Comparison of ENCODE assay signal across 17 cellular contexts in the genomic region with DNA sequence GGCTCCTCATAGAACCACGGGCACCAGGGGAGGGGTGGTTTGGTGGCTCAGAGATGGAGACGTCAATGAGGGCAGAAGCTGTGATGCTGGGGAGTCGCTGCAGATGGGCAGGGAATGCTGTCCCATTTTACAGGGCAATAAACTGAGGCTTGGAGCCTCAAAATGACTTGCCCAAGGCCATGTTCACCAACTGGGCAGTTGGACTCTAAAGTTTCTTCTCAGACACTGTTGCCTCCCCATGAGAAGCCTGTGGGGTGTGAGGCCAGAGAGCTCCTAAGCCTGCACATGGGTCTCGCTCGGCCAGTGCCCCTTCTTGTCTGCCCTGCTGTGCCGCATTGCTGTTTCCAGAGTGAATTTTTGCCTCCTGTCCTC. TPM values are rescaled to one million over a fixed set of nuclear protein-coding genes. Genes with fewer than 3 reads are reported as not detected.
DNase-seq lines count a peak whose midpoint lies in the region; ATAC-seq and TF ChIP-seq lines count a peak whose summit lies in the region.
"Had no signal": no experiment of that assay in that cellular context is flagged by ENCODE, and none has a peak within 500 bp of the region (broad histone marks: within the 10 kb centered on the region; RNA-seq: fewer than 3 reads in every experiment).

No MANE protein-coding gene starts in this region.

- H3K27me3 Mint-ChIP-seq in CD4-positive, alpha-beta memory T cell = no peaks in the 10 kb centered on the region
- H3K27me3 Mint-ChIP-seq in T-cell (no peaks in the 10 kb centered on the region), neural progenitor cell (ENCODE audit: insufficient read depth, low read depth) (peaks cover 4% of the 10 kb centered on the region)
- H3K27me3 Mint-ChIP-seq: memory B cell; stimulated activated naive B cell treated with anti-CD40 and anti-IgM and Interleukin-4, amounts not matched to agents 10 μg/mL and 1 μg/mL and 100 μg/mL, for 72 hours had no signal

- no peak for DNase-seq in CD4-positive, alpha-beta memory T cell
- DNase-seq in T-cell (no peak), caudate nucleus (lab: John Stamatoyannopoulos, UW) (no peak), neural progenitor cell (ENCODE audit: low spot score) (no peak), tibial artery (no peak), HuH-7.5 (ENCODE audit: low spot score) (no peak)
- DNase-seq: activated CD4-positive, CD25-positive, alpha-beta regulatory T cell treated with anti-CD3 and anti-CD28 coated beads, Interleukin-2, amount 50 U/mL, for 72 hours; activated CD8-positive, alpha-beta memory T cell treated with anti-CD3 and anti-CD28 coated beads, Interleukin-2, amount 50 U/mL, for 48 hours; activated naive CD4-positive, alpha-beta T cell; HCEC 1CT; MV-4-11; NCI-H1694 treated with DMSO at 0.1 percent for 48 hours; stimulated activated naive B cell treated with anti-CD40 and anti-IgM and Interleukin-4, amounts not matched to agents 10 μg/mL and 1 μg/mL and 100 μg/mL, for 72 hours; upper lobe of right lung had no signal

- TF ChIP-seq CTCF in neural progenitor cell (IDR thresholded peaks at IDR 0.05) = no peak
- TF ChIP-seq CTCF in tibial artery (IDR thresholded peaks at IDR 0.05) = no peak

- CTCF ChIA-PET in CD4-positive, alpha-beta memory T cell (lab: Charles Lee; ENCODE audit: partially characterized antibody) = no interaction called here
- CTCF ChIA-PET in T-cell (lab: Charles Lee) = no interaction called here

- intact Hi-C loops in CD4-positive, alpha-beta memory T cell (cut with micrococcal nuclease) = no loop called here
- intact Hi-C loops in tibial artery (cut with DNase I; ENCODE audit: low total_unique reads) = no loop called here

- no peaks in the 10 kb centered on the region for H3K36me3 Mint-ChIP-seq in CD4-positive, alpha-beta memory T cell
- H3K36me3 Mint-ChIP-seq in T-cell (no peaks in the 10 kb centered on the region), neural progenitor cell (peaks cover 6% of the 10 kb centered on the region)
- H3K36me3 Mint-ChIP-seq: memory B cell had no signal

- H3K4me2 ChIP-seq in neural progenitor cell = no peak overlapping the region

- H3K9me3 Mint-ChIP-seq in CD4-positive, alpha-beta memory T cell = no peaks in the 10 kb centered on the region
- H3K9me3 Mint-ChIP-seq in T-cell (no peaks in the 10 kb centered on the region), neural progenitor cell (no peaks in the 10 kb centered on the region)
- H3K9me3 Mint-ChIP-seq: memory B cell, nephron had no signal

- no peaks in the 10 kb centered on the region for H3F3A ChIP-seq in neural progenitor cell (ENCODE audit: low read depth)

- H3K4me1 ChIP-seq in CD4-positive, alpha-beta memory T cell (ENCODE audit: insufficient read depth, low read length) = peaks cover 90% of the 10 kb centered on the region
- peaks cover 17% of the 10 kb centered on the region for H3K4me1 ChIP-seq in neural progenitor cell
- H3K4me1 ChIP-seq in tibial artery = no peaks in the 10 kb centered on the region

- H2AFZ ChIP-seq in neural progenitor cell (replicated peaks) = no peak overlapping the region

- POLR2A ChIA-PET in CD4-positive, alpha-beta memory T cell (lab: Charles Lee; ENCODE audit: partially characterized antibody) = interaction anchor here (1.8 kb wide), 1 partner anchor 10 kb away, joined by 5 read pairs; no protein-coding TSS in a partner anchor
- POLR2A ChIA-PET in T-cell (lab: Charles Lee) = interaction anchor here in 1 of 2 donors (0.5 to 0.6 kb wide), 2 partner anchors 39 to 192 kb away, joined by 4 to 15 read pairs; no protein-coding TSS in a partner anchor

- no peaks in the 10 kb centered on the region for H3K36me3 ChIP-seq in CD4-positive, alpha-beta memory T cell (ENCODE audit: insufficient read depth, low read length)
- H3K36me3 ChIP-seq in neural progenitor cell (no peaks in the 10 kb centered on the region), tibial artery (peaks cover 6 to 50% (median 27%) of the 10 kb centered on the region in 3 donors)

- H3K9ac ChIP-seq in neural progenitor cell = no peak overlapping the region

- H3K27me3 ChIP-seq in CD4-positive, alpha-beta memory T cell (ENCODE audit: insufficient read depth, low read length) = no peaks in the 10 kb centered on the region
- H3K27me3 ChIP-seq in neural progenitor cell = no peaks in the 10 kb centered on the region
- no peaks in the 10 kb centered on the region for H3K27me3 ChIP-seq in tibial artery
- H3K27me3 ChIP-seq: upper lobe of right lung had no signal

- H3K4me1 Mint-ChIP-seq in CD4-positive, alpha-beta memory T cell = peaks cover 47 to 97% (median 78%) of the 10 kb centered on the region in 4 donors
- H3K4me1 Mint-ChIP-seq in T-cell (peaks cover 90 to 94% (median 93%) of the 10 kb centered on the region in 3 donors), neural progenitor cell (peaks cover 48% of the 10 kb centered on the region)
- H3K4me1 Mint-ChIP-seq: nephron had no signal

- H3K9me3 ChIP-seq in CD4-positive, alpha-beta memory T cell (ENCODE audit: control insufficient read depth in 1 of 2, low read length in 2 of 2) = no peaks in the 10 kb centered on the region
- H3K9me3 ChIP-seq in neural progenitor cell (ENCODE audit: low read depth) (no peaks in the 10 kb centered on the region), tibial artery (no peaks in the 10 kb centered on the region)
- H3K9me3 ChIP-seq: upper lobe of right lung had no signal

- H3K27ac Mint-ChIP-seq in CD4-positive, alpha-beta memory T cell = peak overlapping the region; percentile 62 to 91 (median 78)
- H3K27ac Mint-ChIP-seq in T-cell = peak overlapping the region; percentile 95 to 99
- H3K27ac Mint-ChIP-seq in neural progenitor cell = peak overlapping the region; percentile 37
- H3K27ac Mint-ChIP-seq: nephron had no signal

- ATAC-seq in T-cell (replicated peaks in 1 of 4) (no peak), HG03196 (IDR thresholded peaks at IDR 0.05; ENCODE audit: unreplicated experiment) (no peak)
- ATAC-seq: stimulated activated naive B cell treated with anti-CD40 and anti-IgM and Interleukin-4, amounts not matched to agents 10 μg/mL and 1 μg/mL and 100 μg/mL, for 72 hours; upper lobe of right lung had no signal

- H3K79me2 ChIP-seq in neural progenitor cell (ENCODE audit: low read depth) = no peaks in the 10 kb centered on the region

- peak overlapping the region in 3 of 8 donors; percentile 8 to 36 (median 34) for H3K4me3 Mint-ChIP-seq in CD4-positive, alpha-beta memory T cell
- peak overlapping the region; percentile 28 to 62 (median 41) for H3K4me3 Mint-ChIP-seq in T-cell
- no peak overlapping the region for H3K4me3 Mint-ChIP-seq in neural progenitor cell
- H3K4me3 Mint-ChIP-seq: memory B cell; nephron; stimulated activated naive B cell treated with anti-CD40 and anti-IgM and Interleukin-4, amounts not matched to agents 10 μg/mL and 1 μg/mL and 100 μg/mL, for 72 hours had no signal

- H3K27ac ChIP-seq in CD4-positive, alpha-beta memory T cell (ENCODE audit: low read depth, low read length) = peak overlapping the region; percentile 12
- H3K27ac ChIP-seq in caudate nucleus (ENCODE audit: low read depth, low read length) (peak overlapping the region; percentile 91), neural progenitor cell (no peak overlapping the region), tibial artery (no peak overlapping the region)
- H3K27ac ChIP-seq: upper lobe of right lung had no signal

- H4K20me1 ChIP-seq in neural progenitor cell (ENCODE audit: low read depth) = no peaks in the 10 kb centered on the region

- no peak overlapping the region for H3K4me3 ChIP-seq in CD4-positive, alpha-beta memory T cell (ENCODE audit: low read length in 2 of 2)
- no peak overlapping the region for H3K4me3 ChIP-seq in neural progenitor cell
- H3K4me3 ChIP-seq in tibial artery = no peak overlapping the region
- H3K4me3 ChIP-seq: upper lobe of right lung had no signal

RNA-seq across cellular contexts. Expression of gene CPNE2, which starts 38.6 kb away (rescaled TPM):
- 1 to 10 TPM; 3.8 to 4.1 TPM for total RNA-seq in CD4-positive, alpha-beta memory T cell
- polyA plus RNA-seq in CD4-positive, alpha-beta memory T cell = 1 to 10 TPM; 6.7 to 6.8 TPM
- 1 to 10 TPM; 5.5 to 9.3 (median 6.1) TPM for total RNA-seq in T-cell
- 19.8 and 26.9 TPM in 2 replicates for total RNA-seq in neural progenitor cell (ENCODE audit: low replicate concordance)

RNA-seq across cellular contexts. Expression of gene PSME3IP1, which starts 54.9 kb away (rescaled TPM):
- 100 to 1,000 TPM; 147 to 157 TPM for total RNA-seq in CD4-positive, alpha-beta memory T cell
- polyA plus RNA-seq in CD4-positive, alpha-beta memory T cell = 10 to 100 TPM; 59.9 to 64.5 TPM
- total RNA-seq in T-cell (100 to 1,000 TPM; 132 to 145 (median 144) TPM), neural progenitor cell (ENCODE audit: low replicate concordance) (106 and 184 TPM in 2 replicates)

RNA-seq across cellular contexts. Expression of gene RSPRY1, which starts 55.2 kb away (rescaled TPM):
- 10 to 100 TPM; 32.8 to 38.0 TPM for total RNA-seq in CD4-positive, alpha-beta memory T cell
- polyA plus RNA-seq in CD4-positive, alpha-beta memory T cell = 10 to 100 TPM; 28.5 to 34.0 TPM
- total RNA-seq in T-cell (10 to 100 TPM; 25.0 to 32.0 (median 28.2) TPM), neural progenitor cell (ENCODE audit: low replicate concordance) (46.6 and 49.2 TPM in 2 replicates)

Comparison
In these comparisons a context has a peak if more than half of its experiments do, and no peak if none do; other contexts are left out.
1. H3K27ac ChIP-seq: peak in CD4-positive, alpha-beta memory T cell (single experiment) and caudate nucleus (single experiment); none in neural progenitor cell (single experiment) and tibial artery (0 of 2).
2. H3K27ac Mint-ChIP-seq: peak in every context shown above with its lines; median percentile 97 in T-cell; 78 in CD4-positive, alpha-beta memory T cell; 37 in neural progenitor cell.